ENCODE assay signal across 28 cellular contexts in genomic region chr2:136767030-136767429, GRCh38. TPM values are rescaled to one million over a fixed set of nuclear protein-coding genes. Genes with fewer than 3 reads are reported as not detected.
DNase-seq lines count a peak whose midpoint lies in the region; ATAC-seq and TF ChIP-seq lines count a peak whose summit lies in the region.
"Had no signal": no experiment of that assay in that cellular context is flagged by ENCODE, and none has a peak within 500 bp of the region (broad histone marks: within the 10 kb centered on the region; RNA-seq: fewer than 3 reads in every experiment).

No MANE protein-coding gene starts in this region.

- ATAC-seq in HG03097 (IDR thresholded peaks at IDR 0.05; ENCODE audit: low FRiP score, unreplicated experiment): no peak
- no peak for ATAC-seq in GM21528 (IDR thresholded peaks at IDR 0.05; ENCODE audit: low FRiP score, unreplicated experiment)
- ATAC-seq: activated T-cell treated with anti-CD3 and anti-CD28 coated beads, Interleukin-2, amount 50 U/mL, for 72 hours; heart left ventricle; stimulated activated memory B cell treated with anti-CD40 and anti-IgM and Interleukin-4, amounts not matched to agents 10 μg/mL and 1 μg/mL and 100 μg/mL, for 72 hours had no signal

- H3K9me3 Mint-ChIP-seq in glutamatergic neuron (ENCODE audit: unreplicated experiment) (peaks cover 18% of the 10 kb centered on the region), progenitor cell of endocrine pancreas (ENCODE audit: low read depth) (no peaks in the 10 kb centered on the region)
- H3K9me3 Mint-ChIP-seq: activated T-cell treated with anti-CD3 and anti-CD28 coated beads, Interleukin-2, amount 50 U/mL, for 72 hours; memory B cell; stimulated activated memory B cell treated with anti-CD40 and anti-IgM and Interleukin-4, amounts not matched to agents 10 μg/mL and 1 μg/mL and 100 μg/mL, for 72 hours had no signal

- peaks cover 15% of the 10 kb centered on the region for H3K27me3 Mint-ChIP-seq in glutamatergic neuron (ENCODE audit: unreplicated experiment)
- peaks cover 66% of the 10 kb centered on the region for H3K27me3 Mint-ChIP-seq in progenitor cell of endocrine pancreas

- peak overlapping the region; percentile 43 for H3K4me3 ChIP-seq in HAP-1
- H3K4me3 ChIP-seq: colonic mucosa, GM23248 had no signal

- H3K27ac Mint-ChIP-seq in glutamatergic neuron (ENCODE audit: unreplicated experiment) (peak overlapping the region; percentile 68), progenitor cell of endocrine pancreas (no peak overlapping the region)
- H3K27ac Mint-ChIP-seq: activated T-cell treated with anti-CD3 and anti-CD28 coated beads, Interleukin-2, amount 50 U/mL, for 72 hours; immature natural killer cell; memory B cell; stimulated activated memory B cell treated with anti-CD40 and anti-IgM and Interleukin-4, amounts not matched to agents 10 μg/mL and 1 μg/mL and 100 μg/mL, for 72 hours had no signal

- H3K36me3 Mint-ChIP-seq in glutamatergic neuron (ENCODE audit: unreplicated experiment) (no peaks in the 10 kb centered on the region), progenitor cell of endocrine pancreas (ENCODE audit: insufficient read depth) (no peaks in the 10 kb centered on the region)
- H3K36me3 Mint-ChIP-seq: memory B cell; stimulated activated memory B cell treated with anti-CD40 and anti-IgM and Interleukin-4, amounts not matched to agents 10 μg/mL and 1 μg/mL and 100 μg/mL, for 72 hours had no signal

- peak overlapping the region; percentile 98 for H3K4me3 Mint-ChIP-seq in glutamatergic neuron (ENCODE audit: unreplicated experiment)
- H3K4me3 Mint-ChIP-seq in progenitor cell of endocrine pancreas (ENCODE audit: low read depth): peak overlapping the region; percentile 86
- H3K4me3 Mint-ChIP-seq: immature natural killer cell; memory B cell; stimulated activated memory B cell treated with anti-CD40 and anti-IgM and Interleukin-4, amounts not matched to agents 10 μg/mL and 1 μg/mL and 100 μg/mL, for 72 hours had no signal

- peaks cover 4% of the 10 kb centered on the region for H3K27me3 ChIP-seq in HAP-1 (ENCODE audit: low read depth)

- H3K36me3 ChIP-seq in HAP-1 (replicated peaks): no peaks in the 10 kb centered on the region
- H3K36me3 ChIP-seq: colonic mucosa, heart left ventricle, WERI-Rb-1 had no signal

- H3K4me1 Mint-ChIP-seq in glutamatergic neuron (ENCODE audit: low read depth, unreplicated experiment) (peaks cover 35% of the 10 kb centered on the region), progenitor cell of endocrine pancreas (ENCODE audit: low read depth) (peaks cover 17% of the 10 kb centered on the region)
- H3K4me1 Mint-ChIP-seq: immature natural killer cell had no signal

- in situ Hi-C loops in HAP-1 (cut with MboI; ENCODE audit: low sequenced_read_pairs): no loop called here

- no peaks in the 10 kb centered on the region; the same call in 1 of the 2 replicates for H3K4me1 ChIP-seq in HAP-1
- H3K4me1 ChIP-seq: colonic mucosa had no signal

- TF ChIP-seq CTCF in glutamatergic neuron (IDR thresholded peaks at IDR 0.05; ENCODE audit: partially characterized antibody, unreplicated experiment) (no peak), progenitor cell of endocrine pancreas (IDR thresholded peaks at IDR 0.05; ENCODE audit: unreplicated experiment) (no peak)

- DNase-seq in HAP-1 (ENCODE audit: low spot score in 2 of 2) (no peak), NCI-H524 treated with DMSO at 0.1 percent for 48 hours (lab: John Stamatoyannopoulos, UW) (peak; percentile 42), glutamatergic neuron (no peak), progenitor cell of endocrine pancreas (ENCODE audit: low spot score, unreplicated experiment) (no peak), NOMO-1 (lab: John Stamatoyannopoulos, UW; ENCODE audit: unreplicated experiment in 2 of 2) (no peak)
- DNase-seq: activated CD4-positive, alpha-beta T cell treated with anti-CD3 and anti-CD28 coated beads, Interleukin-2, amount 50 U/mL, for 1 hour; activated naive CD4-positive, alpha-beta T cell treated with Interleukin-2 at 50 U/mL for 16 hours; activated T-cell treated with anti-CD3 and anti-CD28 coated beads, Interleukin-2, amount 50 U/mL, for 72 hours; C1 segment of cervical spinal cord; Caco-2; colonic mucosa; effector memory CD4-positive, alpha-beta T cell; GM23248; heart left ventricle; immature natural killer cell; NCI-H187; NCI-H226; NCI-H774; SHP77; stimulated activated CD4-positive, alpha-beta T cell treated with anti-CD3 and anti-CD28 coated beads, Interleukin-4, amount 100 ng/mL, for 4 hours; T-helper 9 cell; WERI-Rb-1 had no signal

- no peaks in the 10 kb centered on the region for H3K9me3 ChIP-seq in HAP-1
- H3K9me3 ChIP-seq: Caco-2, colonic mucosa, heart left ventricle had no signal

RNA-seq across cellular contexts. Expression of gene THSD7B, which starts 1.7 kb away (rescaled TPM):
- total RNA-seq in glutamatergic neuron (ENCODE audit: unreplicated experiment): 182 TPM
- 10.3 and 12.0 TPM in 2 replicates for total RNA-seq in progenitor cell of endocrine pancreas
- total RNA-seq: GM23248, LHCN-M2, pulmonary artery endothelial cell had no signal

Comparison
In these comparisons a context has a peak if more than half of its experiments do, and no peak if none do; other contexts are left out.
1. RNA of gene THSD7B, which starts 1.7 kb away (total RNA-seq): 182 TPM in glutamatergic neuron (single experiment); 10.3 to 12.0 TPM in progenitor cell of endocrine pancreas; every median in the first group is over 10 times any median in the second.